27 cellular contexts compared by ENCODE assay signal in genomic region chr2:19942199-19942598, GRCh38.
"Had no signal": no experiment of that assay in that cellular context is flagged by ENCODE, and none has a peak within 500 bp of the region (broad histone marks: within the 10 kb centered on the region; RNA-seq: fewer than 3 reads in every experiment).

No MANE protein-coding gene starts in this region.

- H3K36me3 ChIP-seq: neutrophil had no signal

- H3K27ac ChIP-seq: gastrocnemius medialis, neutrophil, pancreas, right lobe of liver, suprapubic skin, transverse colon, upper lobe of right lung, vagina had no signal

- H3K4me1 ChIP-seq: gastrocnemius medialis, pancreas, right lobe of liver, suprapubic skin, transverse colon, upper lobe of right lung, vagina had no signal

- H3K27me3 ChIP-seq: gastrocnemius medialis, neutrophil, pancreas, right lobe of liver, suprapubic skin, transverse colon, upper lobe of right lung, vagina had no signal

- ATAC-seq: effector memory CD8-positive, alpha-beta T cell; gastrocnemius medialis; mucosa of descending colon; natural killer cell treated with Interleukin-12 subunit alpha and Interleukin-12 subunit beta and Interleukin-15 and Interleukin-18, amount 100 ng/mL, for 72 hours; pancreas; right lobe of liver; stimulated activated naive CD8-positive, alpha-beta T cell treated with anti-CD3 and anti-CD28 coated beads, Interleukin-15, amount 100 ng/mL, for 72 hours; upper lobe of right lung had no signal

- H3K4me3 ChIP-seq: gastrocnemius medialis, lung, mucosa of descending colon, pancreas, right lobe of liver, smooth muscle cell, suprapubic skin, transverse colon, upper lobe of right lung, vagina had no signal

- H3K9me3 ChIP-seq: gastrocnemius medialis, mucosa of descending colon, neutrophil, pancreas, right lobe of liver, suprapubic skin, transverse colon, upper lobe of right lung, vagina had no signal

- DNase-seq: cortex of kidney; effector memory CD8-positive, alpha-beta T cell; foreskin fibroblast; gastrocnemius medialis; head of caudate nucleus; hippocampal formation; islet precursor cell; kidney glomerular epithelial cell; mucosa of descending colon; naive B cell; pancreas; retina; right lobe of liver; stimulated activated CD4-positive, alpha-beta T cell treated with anti-CD3 and anti-CD28 coated beads, Interleukin-12 subunit alpha, Interleukin-12 subunit beta, amount 100 ng/mL, for 4 hours; stimulated activated CD4-positive, alpha-beta T cell treated with anti-CD3 and anti-CD28 coated beads, Interleukin-1b, Interleukin-23, amount 100 ng/mL, for 48 hours; stimulated activated CD4-positive, alpha-beta T cell treated with anti-CD3 and anti-CD28 coated beads, Interleukin-4, amount 100 ng/mL, for 1 hour; stimulated activated CD8-positive, alpha-beta memory T cell treated with anti-CD3 and anti-CD28 coated beads, Interleukin-4, amount 100 ng/mL, for 48 hours; stimulated activated naive CD4-positive, alpha-beta T cell; stimulated activated naive CD8-positive, alpha-beta T cell treated with anti-CD3 and anti-CD28 coated beads, Interleukin-15, amount 100 ng/mL, for 72 hours; transverse colon; upper lobe of right lung had no signal
